ENCODE assay signal across 1 cellular context in the genomic region with DNA sequence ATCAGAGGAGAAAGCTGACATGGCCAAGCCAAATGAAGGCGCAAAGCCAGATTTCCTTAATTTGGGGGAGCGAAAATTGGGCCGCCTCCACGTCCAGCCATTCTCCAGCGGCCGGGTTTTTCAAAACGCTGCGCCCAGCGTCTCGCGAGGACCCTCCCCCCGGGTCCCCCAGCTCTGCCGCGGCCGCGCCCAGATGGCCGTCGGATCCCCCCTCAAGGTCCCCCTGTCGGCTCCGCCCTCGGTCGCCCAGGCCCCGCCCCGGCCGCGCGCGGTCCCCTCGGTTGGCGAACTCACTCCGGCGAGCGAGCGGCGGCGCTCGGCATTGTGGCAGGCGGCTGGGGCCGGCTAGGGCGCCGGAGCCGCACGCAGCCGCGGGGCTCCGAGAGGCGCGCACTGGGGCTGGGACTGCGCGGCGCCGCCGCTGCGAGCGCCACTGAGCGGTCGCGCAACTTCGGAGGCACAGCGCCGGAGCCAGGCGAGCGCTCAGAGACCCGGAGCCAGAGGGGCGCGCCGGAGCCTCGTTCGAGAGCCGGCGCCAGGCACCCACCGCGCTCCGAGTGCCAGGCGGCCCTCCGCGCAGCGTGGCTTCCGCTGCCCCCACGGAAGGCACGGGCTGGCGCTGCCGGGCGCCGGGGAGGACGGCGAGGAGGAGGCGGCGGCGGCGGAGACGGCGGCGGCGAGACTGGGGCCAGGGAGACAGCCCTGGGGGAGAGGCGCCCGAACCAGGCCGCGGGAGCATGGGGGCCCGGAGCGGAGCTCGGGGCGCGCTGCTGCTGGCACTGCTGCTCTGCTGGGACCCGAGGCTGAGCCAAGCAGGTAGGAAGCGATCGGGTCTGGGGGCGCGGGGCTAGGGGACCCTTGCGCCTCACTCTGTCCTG.
A peak's percentile ranks its signal among the peaks of the same experiment; 100 is the strongest.
TF ChIP-seq lines count a peak whose summit lies in the region.

Gene UNC5B, plus strand, starts transcription at position 322 of the 878 bp plus-strand sequence. Its CDS starts 416 bp downstream, at position 738.

TF ChIP-seq in HEK293, 187 proteins besides CTCF, POLR2A, EP300 and RAD21 (continued from another document and continues in another):
- TF ChIP-seq ZNF518A (tag by site-specific recombination; conservative IDR thresholded peaks at IDR 0.05; ENCODE audit: low read depth) (no peak), ZNF513 (tag by site-specific recombination; IDR thresholded peaks at IDR 0.05) (no peak), ZNF704 (tag by site-specific recombination; IDR thresholded peaks at IDR 0.05) (no peak), ZNF214 (tag by site-specific recombination; IDR thresholded peaks at IDR 0.05; ENCODE audit: borderline replicate concordance) (no peak), ZNF138 (tag by site-specific recombination; IDR thresholded peaks at IDR 0.05; ENCODE audit: borderline replicate concordance) (no peak), ZNF148 (tag by site-specific recombination; IDR thresholded peaks at IDR 0.05; ENCODE audit: borderline replicate concordance) (no peak), ZNF114 (tag by site-specific recombination; IDR thresholded peaks at IDR 0.05) (no peak), ZNF221 (tag by site-specific recombination; IDR thresholded peaks at IDR 0.05; ENCODE audit: borderline replicate concordance) (no peak), SCRT1 (tag by site-specific recombination; IDR thresholded peaks at IDR 0.05; ENCODE audit: borderline replicate concordance) (no peak), ZSCAN16 (tag by site-specific recombination; IDR thresholded peaks at IDR 0.05) (no peak), EGR2 (tag by site-specific recombination; IDR thresholded peaks at IDR 0.05; ENCODE audit: low read depth) (0 out of 2 replicates have a peak, but pooled peaks have one; percentile 8), ZNF266 (tag by site-specific recombination; IDR thresholded peaks at IDR 0.05; ENCODE audit: low read depth) (no peak), ZNF670 (tag by site-specific recombination; IDR thresholded peaks at IDR 0.05; ENCODE audit: low read depth) (no peak), ZNF639 (tag by site-specific recombination; IDR thresholded peaks at IDR 0.05) (no peak), ZNF341 (tag by site-specific recombination; IDR thresholded peaks at IDR 0.05; ENCODE audit: low read depth) (no peak), ZNF121 (tag by site-specific recombination; IDR thresholded peaks at IDR 0.05) (0 out of 2 replicates have a peak, but pooled peaks have one; percentile 27), ZNF707 (tag by site-specific recombination; IDR thresholded peaks at IDR 0.05) (no peak), ZBTB8A (tag by site-specific recombination; IDR thresholded peaks at IDR 0.05) (peak; percentile 74), ZNF433 (tag by site-specific recombination; IDR thresholded peaks at IDR 0.05; ENCODE audit: low read depth) (no peak), SP2 (tag by site-specific recombination; IDR thresholded peaks at IDR 0.05) (peak; percentile 22), ZNF580 (tag by site-specific recombination; IDR thresholded peaks at IDR 0.05) (peak; percentile 76), ZNF768 (tag by site-specific recombination; IDR thresholded peaks at IDR 0.05) (no peak), ZNF239 (tag by site-specific recombination; IDR thresholded peaks at IDR 0.05) (no peak), ZNF660 (tag by site-specific recombination; IDR thresholded peaks at IDR 0.05) (peak; percentile 98), ZNF521 (tag by site-specific recombination; IDR thresholded peaks at IDR 0.05) (no peak), REPIN1 (tag by site-specific recombination; IDR thresholded peaks at IDR 0.05; ENCODE audit: low read depth) (no peak), GLIS1 (tag by site-specific recombination; IDR thresholded peaks at IDR 0.05) (peak; percentile 34; the same call in 1 of the 2 replicates), IKZF3 (tag by site-specific recombination; IDR thresholded peaks at IDR 0.05) (0 out of 2 replicates have a peak, but pooled peaks have one; percentile 37), KLF16 (tag by site-specific recombination; IDR thresholded peaks at IDR 0.05) (peak; percentile 66; the same call in 1 of the 2 replicates), ZNF629 (tag by site-specific recombination; IDR thresholded peaks at IDR 0.05) (peak; percentile 64), ZNF600 (tag by site-specific recombination; IDR thresholded peaks at IDR 0.05) (peak; percentile 39; the same call in 1 of the 2 replicates), KLF17 (tag by site-specific recombination; IDR thresholded peaks at IDR 0.05) (peak; percentile 72; the same call in 1 of the 2 replicates), ZNF76 (tag by site-specific recombination; IDR thresholded peaks at IDR 0.05; ENCODE audit: borderline replicate concordance, low read depth) (peak; percentile 24; the same call in 1 of the 2 replicates), ZNF837 (tag by site-specific recombination; IDR thresholded peaks at IDR 0.05) (peak; percentile 90), ZNF529 (tag by site-specific recombination; IDR thresholded peaks at IDR 0.05; ENCODE audit: insufficient replicate concordance) (no peak), ZNF274 (IDR thresholded peaks at IDR 0.05; ENCODE audit: low read length) (no peak), ZNF274 (tag by site-specific recombination; IDR thresholded peaks at IDR 0.05; ENCODE audit: borderline replicate concordance) (no peak), ZBTB20 (tag by site-specific recombination; IDR thresholded peaks at IDR 0.05) (peak; percentile 17; the same call in 1 of the 2 replicates), ZFP41 (tag by site-specific recombination; IDR thresholded peaks at IDR 0.05; ENCODE audit: borderline replicate concordance) (no peak), PRDM1 (tag by site-specific recombination; IDR thresholded peaks at IDR 0.05) (peak; percentile 73), INSM2 (tag by site-specific recombination; IDR thresholded peaks at IDR 0.05) (peak; percentile 47; the same call in 1 of the 2 replicates), OVOL3 (tag by site-specific recombination; IDR thresholded peaks at IDR 0.05) (no peak), ZNF366 (tag by site-specific recombination; conservative IDR thresholded peaks at IDR 0.05) (no peak), ZNF394 (tag by site-specific recombination; IDR thresholded peaks at IDR 0.05; ENCODE audit: borderline replicate concordance) (0 out of 2 replicates have a peak, but pooled peaks have one; percentile 20), SALL2 (tag by site-specific recombination; IDR thresholded peaks at IDR 0.05; ENCODE audit: borderline replicate concordance) (no peak), ZNF776 (tag by site-specific recombination; IDR thresholded peaks at IDR 0.05; ENCODE audit: borderline replicate concordance) (no peak), ZNF416 (tag by site-specific recombination; IDR thresholded peaks at IDR 0.05) (no peak)
